15 cellular contexts compared by ENCODE assay signal in genomic region chr18:35171315-35171987, GRCh38.
A peak's percentile ranks its signal among the peaks of the same experiment; 100 is the strongest.
DNase-seq lines count a peak whose midpoint lies in the region; ATAC-seq, FAIRE-seq and TF ChIP-seq lines count a peak whose summit lies in the region.
"Had no signal": no experiment of that assay in that cellular context is flagged by ENCODE, and none has a peak within 500 bp of the region (broad histone marks: within the 10 kb centered on the region; RNA-seq: fewer than 3 reads in every experiment).

No MANE protein-coding gene starts in this region.

- no peaks in the 10 kb centered on the region for H3K27me3 ChIP-seq in hepatocyte
- H3K27me3 ChIP-seq: ascending aorta had no signal

- intact Hi-C loops in activated CD4-positive, alpha-beta T cell treated with anti-CD3 and anti-CD28 coated beads for 36 hours (cut with DNase I, micrococcal nuclease): no loop called here

- no peak overlapping the region for H3K4me3 Mint-ChIP-seq in activated CD4-positive, alpha-beta T cell treated with anti-CD3 and anti-CD28 coated beads for 36 hours
- H3K4me3 Mint-ChIP-seq: activated B cell treated with CpG ODN at 0.5 μM for 24 hours had no signal

- POLR2A ChIA-PET in activated CD4-positive, alpha-beta T cell treated with anti-CD3 and anti-CD28 coated beads for 36 hours (lab: Charles Lee): interaction anchor here (0.5 kb wide), 1 partner anchor 305 kb away, joined by 6 read pairs; no protein-coding TSS in a partner anchor

- FAIRE-seq in urothelium cell line (lab: Jason Lieb, UNC): no peak

- no peak overlapping the region for H2AFZ ChIP-seq in hepatocyte

- H3K4me2 ChIP-seq in hepatocyte: peak overlapping the region; percentile 18

- DNase-seq in activated CD4-positive, alpha-beta T cell treated with anti-CD3 and anti-CD28 coated beads for 36 hours: no peak
- DNase-seq in activated CD4-positive, alpha-beta T cell treated with anti-CD3 and anti-CD28 coated beads, Interleukin-2, amount 50 U/mL, for 48 hours: no peak
- peak; percentile 25 for DNase-seq in SK-MEL-5 (ENCODE audit: low read depth, low spot score)
- peak; percentile 44 for DNase-seq in hepatocyte (ENCODE audit: low spot score)
- peak; percentile 15 for DNase-seq in smooth muscle cell of the brain vasculature (ENCODE audit: low read depth, low spot score)
- DNase-seq in urothelium cell line (ENCODE audit: low spot score): no peak
- DNase-seq in GDM1 (lab: John Stamatoyannopoulos, UW): no peak
- DNase-seq: activated B cell treated with CpG ODN at 0.5 μM for 24 hours, dermis blood vessel endothelial cell, midbrain, NCI-H2171 treated with DMSO at 0.1 percent for 48 hours, occipital lobe, SW 1271 had no signal

- no peaks in the 10 kb centered on the region for H3K36me3 ChIP-seq in hepatocyte (replicated peaks; ENCODE audit: insufficient read depth, low read depth)
- H3K36me3 ChIP-seq: ascending aorta had no signal

- CTCF ChIA-PET in activated CD4-positive, alpha-beta T cell treated with anti-CD3 and anti-CD28 coated beads for 36 hours (lab: Charles Lee): interaction anchor here (0.8 to 1.2 kb wide), 2 partner anchors 13 to 165 kb away, joined by 4 to 5 read pairs; no protein-coding TSS in a partner anchor

- no peaks in the 10 kb centered on the region for H3K9me2 ChIP-seq in hepatocyte (replicated peaks; ENCODE audit: insufficient read depth)

- peaks cover 7% of the 10 kb centered on the region for H3K9me3 Mint-ChIP-seq in activated CD4-positive, alpha-beta T cell treated with anti-CD3 and anti-CD28 coated beads for 36 hours (ENCODE audit: low read depth)
- H3K9me3 Mint-ChIP-seq: activated B cell treated with CpG ODN at 0.5 μM for 24 hours had no signal

- peaks cover 6% of the 10 kb centered on the region for H3K4me1 ChIP-seq in hepatocyte (ENCODE audit: insufficient read depth)
- H3K4me1 ChIP-seq: ascending aorta had no signal

- H3K36me3 Mint-ChIP-seq in activated CD4-positive, alpha-beta T cell treated with anti-CD3 and anti-CD28 coated beads for 36 hours (ENCODE audit: low read depth): no peaks in the 10 kb centered on the region

- no peaks in the 10 kb centered on the region for H3K9me3 ChIP-seq in hepatocyte (ENCODE audit: low read depth)
- H3K9me3 ChIP-seq: ascending aorta had no signal

- no peak for TF ChIP-seq CTCF in hepatocyte (IDR thresholded peaks at IDR 0.05; ENCODE audit: poor library complexity)

- H4K20me1 ChIP-seq in hepatocyte (ENCODE audit: insufficient read depth, poor library complexity, severe bottlenecking): no peaks in the 10 kb centered on the region

- H3K4me1 Mint-ChIP-seq in activated CD4-positive, alpha-beta T cell treated with anti-CD3 and anti-CD28 coated beads for 36 hours: peaks cover 33% of the 10 kb centered on the region

- no peak overlapping the region for H3K4me3 ChIP-seq in hepatocyte
- H3K4me3 ChIP-seq: ascending aorta had no signal

- H3K79me2 ChIP-seq in hepatocyte: no peaks in the 10 kb centered on the region

- WGBS in hepatocyte (ENCODE audit: low lambda C conversion rate, missing lambda C conversion rate): 47% methylated on average over 5 of the region's 5 CpGs

- H3K27me3 Mint-ChIP-seq in activated CD4-positive, alpha-beta T cell treated with anti-CD3 and anti-CD28 coated beads for 36 hours: no peaks in the 10 kb centered on the region
- H3K27me3 Mint-ChIP-seq: activated B cell treated with CpG ODN at 0.5 μM for 24 hours had no signal

- in situ Hi-C loops in SK-MEL-5 (cut with HindIII; ENCODE audit: low pct_unique_long_range_greater_than_20kb, low sequenced_read_pairs): no loop called here

- H3K27ac Mint-ChIP-seq in activated CD4-positive, alpha-beta T cell treated with anti-CD3 and anti-CD28 coated beads for 36 hours: peak overlapping the region; percentile 45
- H3K27ac Mint-ChIP-seq: activated B cell treated with CpG ODN at 0.5 μM for 24 hours had no signal

- peak; percentile 76 for ATAC-seq in activated CD4-positive, alpha-beta T cell treated with anti-CD3 and anti-CD28 coated beads for 36 hours
- ATAC-seq in GM18502 (IDR thresholded peaks at IDR 0.05; ENCODE audit: poor library complexity, unreplicated experiment): no peak

- peak overlapping the region; percentile 65 for H3K27ac ChIP-seq in hepatocyte
- H3K27ac ChIP-seq: ascending aorta had no signal

Comparison
In these comparisons a context has a peak if more than half of its experiments do, and no peak if none do; other contexts are left out.
1. DNase-seq: peak in SK-MEL-5 (single experiment), hepatocyte (single experiment) and smooth muscle cell of the brain vasculature (single experiment); none in activated CD4-positive, alpha-beta T cell treated with anti-CD3 and anti-CD28 coated beads for 36 hours (single experiment), activated CD4-positive, alpha-beta T cell treated with anti-CD3 and anti-CD28 coated beads, Interleukin-2, amount 50 U/mL, for 48 hours (0 of 2), urothelium cell line (single experiment) and GDM1 (single experiment).